ENCODE assay signal across 1 cellular context in the genomic region with DNA sequence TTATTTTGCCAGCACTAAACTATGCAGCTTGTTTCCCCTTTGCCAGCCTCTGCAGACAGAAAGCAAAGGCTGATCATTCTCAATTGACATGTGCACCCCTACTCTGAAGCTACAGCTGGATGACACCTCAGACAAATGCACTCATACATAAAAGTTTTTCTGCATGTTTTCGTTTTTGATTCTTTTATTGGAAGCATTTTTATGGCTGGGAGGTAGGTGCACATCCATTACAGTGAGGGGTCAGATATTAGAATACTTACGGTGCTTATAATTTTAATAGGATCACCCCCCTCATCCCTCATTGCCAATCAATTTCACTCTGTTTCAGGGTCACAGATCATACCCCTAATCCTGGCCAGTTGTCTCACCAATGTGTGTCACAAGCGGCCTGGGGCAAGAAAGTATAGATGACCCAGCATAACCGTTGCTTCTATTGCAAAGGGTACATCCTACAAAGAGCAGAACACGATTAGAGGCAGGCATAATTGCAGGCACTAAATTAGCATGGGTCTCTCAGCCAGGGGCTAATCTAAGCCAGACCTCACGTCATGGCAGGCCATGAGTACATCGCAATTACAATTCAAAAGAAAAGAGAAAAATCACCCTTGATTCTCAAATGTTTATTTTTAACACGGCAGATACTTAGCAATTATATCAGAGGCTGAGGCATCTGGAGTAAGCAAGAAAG.
TF ChIP-seq lines count a peak whose summit lies in the region.

No MANE protein-coding gene starts in this region.

TF ChIP-seq in GM23338, 12 proteins besides CTCF, POLR2A, EP300 and RAD21 (continued from another document):
- TF ChIP-seq REST (IDR thresholded peaks at IDR 0.05; ENCODE audit: unreplicated experiment) (no peak), EZH2 (IDR thresholded peaks at IDR 0.05; ENCODE audit: low read depth, unreplicated experiment) (no peak), POLR2AphosphoS5 (IDR thresholded peaks at IDR 0.05; ENCODE audit: low read depth) (no peak), NANOG (IDR thresholded peaks at IDR 0.05; ENCODE audit: borderline replicate concordance) (no peak), ETS1 (IDR thresholded peaks at IDR 0.05) (no peak), ZNF114 (CRISPR knock-in tag; IDR thresholded peaks at IDR 0.05) (no peak), STAT1 (IDR thresholded peaks at IDR 0.05; ENCODE audit: unreplicated experiment) (no peak), ZNF462 (CRISPR knock-in tag; IDR thresholded peaks at IDR 0.05) (no peak)
